ENCODE assay signal across 1 cellular context in the genomic region with DNA sequence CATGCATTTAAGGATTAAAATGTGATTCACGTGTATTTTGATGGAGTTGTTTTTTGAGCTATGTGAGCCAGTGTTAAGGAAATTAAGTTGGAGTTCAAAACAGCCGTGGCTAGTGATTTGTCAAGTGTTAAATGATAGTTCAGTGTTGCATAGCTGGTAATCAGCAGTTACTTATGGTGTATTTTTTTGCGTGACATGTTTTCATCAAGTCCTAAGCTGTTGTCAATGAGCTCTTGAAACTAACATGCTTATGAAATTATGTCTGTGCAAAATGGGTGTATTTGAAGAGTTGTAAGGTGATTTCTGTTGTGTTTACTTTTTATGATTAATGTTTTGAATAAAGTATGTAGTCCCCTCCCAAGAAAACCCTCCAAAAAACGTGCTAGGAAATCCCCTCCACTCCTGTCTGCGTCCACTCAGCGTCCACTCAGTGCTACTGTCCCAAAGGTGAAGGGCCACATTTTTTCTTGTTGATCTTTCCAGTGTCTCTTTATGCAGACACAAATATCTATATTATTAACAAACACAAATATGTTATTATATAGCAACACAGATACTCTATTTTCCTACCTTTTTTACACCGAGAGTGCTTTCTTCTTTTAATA.
TF ChIP-seq lines count a peak whose summit lies in the region.

No MANE protein-coding gene starts in this region.

TF ChIP-seq in endothelial cell of umbilical vein, 7 proteins besides CTCF, POLR2A, EP300 and RAD21 (continued from another document):
- TF ChIP-seq JUN (IDR thresholded peaks at IDR 0.05; ENCODE audit: borderline replicate concordance, insufficient read depth, insufficient read length, low read depth) (no peak), EZH2 (IDR thresholded peaks at IDR 0.05; ENCODE audit: borderline replicate concordance, low read depth, low read length, severe bottlenecking) (no peak), GATA2 (IDR thresholded peaks at IDR 0.05; ENCODE audit: insufficient read depth, insufficient read length, low read depth, low read length) (no peak), POLR2AphosphoS5 (IDR thresholded peaks at IDR 0.05; ENCODE audit: insufficient read depth, low read depth, low read length) (no peak)
- TF ChIP-seq, protein P1, sequence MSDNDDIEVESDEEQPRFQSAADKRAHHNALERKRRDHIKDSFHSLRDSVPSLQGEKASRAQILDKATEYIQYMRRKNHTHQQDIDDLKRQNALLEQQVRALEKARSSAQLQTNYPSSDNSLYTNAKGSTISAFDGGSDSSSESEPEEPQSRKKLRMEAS (IDR thresholded peaks at IDR 0.05; ENCODE audit: insufficient read depth, insufficient read length): no peak
